Comparison of ENCODE assay signal across 12 cellular contexts in genomic region chr22:24810043-24810749, GRCh38. TPM values are rescaled to one million over a fixed set of nuclear protein-coding genes. Genes with fewer than 3 reads are reported as not detected.
DNase-seq lines count a peak whose midpoint lies in the region; ATAC-seq, FAIRE-seq and TF ChIP-seq lines count a peak whose summit lies in the region.
"Had no signal": no experiment of that assay in that cellular context is flagged by ENCODE, and none has a peak within 500 bp of the region (broad histone marks: within the 10 kb centered on the region; RNA-seq: fewer than 3 reads in every experiment).

No MANE protein-coding gene starts in this region.

- no TSS peak for BruUV-seq in endothelial cell of umbilical vein (replicated peaks; lab: Mats Ljungman, UMichigan)

- TF ChIP-seq CTCF in GM23338 (conservative IDR thresholded peaks at IDR 0.05; ENCODE audit: low read depth in 2 of 2) (no peak), endothelial cell of umbilical vein (IDR thresholded peaks at IDR 0.05; ENCODE audit: extremely low read depth in 1 of 2, insufficient read depth in 1 of 2, low read depth in 1 of 2, low read length in 2 of 2) (no peak), esophagus squamous epithelium (IDR thresholded peaks at IDR 0.05) (no peak)

- H3K27ac Mint-ChIP-seq in GM23338: peak overlapping the region; percentile 57; the same call in 1 of the 2 replicates

- H2AFZ ChIP-seq in GM23338 (no peak overlapping the region), endothelial cell of umbilical vein (ENCODE audit: low read depth, low read length) (no peak overlapping the region)

- H3F3A ChIP-seq in GM23338 (replicated peaks; ENCODE audit: low read depth): no peaks in the 10 kb centered on the region

- H3K36me3 ChIP-seq in GM23338 (ENCODE audit: insufficient read depth) (no peaks in the 10 kb centered on the region; the same call in 1 of the 2 replicates), endothelial cell of umbilical vein (ENCODE audit: control insufficient read depth in 2 of 2, extremely low read depth in 1 of 2, insufficient read depth in 2 of 2, low read length in 2 of 2) (no peaks in the 10 kb centered on the region), esophagus squamous epithelium (no peaks in the 10 kb centered on the region)

- ATAC-seq in GM23338: no peak
- no peak for ATAC-seq in GM19463 (IDR thresholded peaks at IDR 0.05; ENCODE audit: unreplicated experiment)

- TF ChIP-seq POLR2A in endothelial cell of umbilical vein (IDR thresholded peaks at IDR 0.05; ENCODE audit: low read depth, low read length) (no peak), esophagus squamous epithelium (IDR thresholded peaks at IDR 0.05) (no peak)

- H3K9me3 ChIP-seq in endothelial cell of umbilical vein (replicated peaks; ENCODE audit: control insufficient read depth, insufficient read depth, low read length): no peaks in the 10 kb centered on the region
- no peaks in the 10 kb centered on the region for H3K9me3 ChIP-seq in esophagus squamous epithelium

- H3K36me3 Mint-ChIP-seq in GM23338 (ENCODE audit: low read depth): peaks cover 5% of the 10 kb centered on the region

- POLR2A ChIA-PET in endothelial cell of umbilical vein (lab: Charles Lee): no interaction called here

- H3K79me2 ChIP-seq in GM23338 (replicated peaks; ENCODE audit: insufficient read depth): no peaks in the 10 kb centered on the region
- H3K79me2 ChIP-seq in endothelial cell of umbilical vein (ENCODE audit: control insufficient read depth, insufficient read depth, low read length): no peaks in the 10 kb centered on the region

- H3K4me3 ChIP-seq in GM23338 (no peak overlapping the region), endothelial cell of umbilical vein (replicated peaks in 1 of 3; ENCODE audit: insufficient read depth in 1 of 3, low read depth in 1 of 3, low read length in 3 of 3) (no peak overlapping the region), esophagus squamous epithelium (no peak overlapping the region)

- peak; percentile 66 for DNase-seq in GM23338 (ENCODE audit: low spot score)
- peak; percentile 94 for DNase-seq in NCI-H69 (lab: John Stamatoyannopoulos, UW)
- peak; percentile 55 for DNase-seq in endothelial cell of umbilical vein (ENCODE audit: low read depth, low spot score)
- peak; percentile 75 for DNase-seq in putamen (ENCODE audit: low spot score)
- no peak for DNase-seq in esophagus squamous epithelium (lab: John Stamatoyannopoulos, UW)
- DNase-seq in ACHN: no peak
- no peak for DNase-seq in NCI-H774 (lab: John Stamatoyannopoulos, UW)
- DNase-seq: activated naive CD4-positive, alpha-beta T cell; NCI-H2171; T-helper 9 cell had no signal

- H3K4me2 ChIP-seq in GM23338 (peak overlapping the region; percentile 6; the same call in 1 of the 2 replicates), endothelial cell of umbilical vein (ENCODE audit: insufficient read depth, low read length) (no peak overlapping the region)

- H4K20me1 ChIP-seq in GM23338 (replicated peaks; ENCODE audit: insufficient read depth) (no peaks in the 10 kb centered on the region), endothelial cell of umbilical vein (replicated peaks; ENCODE audit: control insufficient read depth, extremely low read depth, insufficient read depth, low read length) (no peaks in the 10 kb centered on the region)

- no peaks in the 10 kb centered on the region for H3K9me1 ChIP-seq in endothelial cell of umbilical vein (replicated peaks; ENCODE audit: control insufficient read depth, extremely low read depth, insufficient read depth, low read length)

- FAIRE-seq in endothelial cell of umbilical vein (lab: Jason Lieb, UNC): no peak

- H3K27me3 Mint-ChIP-seq in GM23338 (ENCODE audit: insufficient read depth, low read depth, poor library complexity): peaks cover 14% of the 10 kb centered on the region

- no peak overlapping the region for H3K4me3 Mint-ChIP-seq in GM23338

- intact Hi-C loops in endothelial cell of umbilical vein (cut with micrococcal nuclease): no loop called here
- intact Hi-C loops in esophagus squamous epithelium (cut with DNase I): no loop called here

- CTCF ChIA-PET in endothelial cell of umbilical vein (lab: Charles Lee): interaction anchor here (0.8 to 1.2 kb wide), 2 partner anchors 10 to 38 kb away, joined by 3 to 7 read pairs; no protein-coding TSS in a partner anchor

- peaks cover 20% of the 10 kb centered on the region for H3K4me1 Mint-ChIP-seq in GM23338

- H3K9ac ChIP-seq in endothelial cell of umbilical vein (replicated peaks; ENCODE audit: extremely low read depth, insufficient read depth, low read length): no peak overlapping the region

- no peaks in the 10 kb centered on the region for H3K9me2 ChIP-seq in GM23338 (ENCODE audit: insufficient read depth)

- WGBS in esophagus squamous epithelium, 2 donors: 52 to 57% methylated on average over 12 to 14 of the region's 14 CpGs

- H3K4me1 ChIP-seq in GM23338 (ENCODE audit: insufficient read depth) (peaks cover 4% of the 10 kb centered on the region; the same call in 1 of the 2 replicates), endothelial cell of umbilical vein (ENCODE audit: control insufficient read depth, extremely low read depth, insufficient read depth, low read length) (peaks cover 17% of the 10 kb centered on the region), esophagus squamous epithelium (peaks cover 10 to 43% (median 11%) of the 10 kb centered on the region in 3 donors)

- H3K9me3 Mint-ChIP-seq in GM23338: peaks cover 4% of the 10 kb centered on the region

- dilution Hi-C loops in endothelial cell of umbilical vein (cut with MboI; ENCODE audit: extremely low pct_ligation_motif_present, low sequenced_read_pairs): no loop called here

- H3K27ac ChIP-seq in GM23338 (ENCODE audit: low read depth) (peak overlapping the region; percentile 23; the same call in 1 of the 2 replicates), endothelial cell of umbilical vein (ENCODE audit: insufficient read depth, low read depth, low read length) (no peak overlapping the region), esophagus squamous epithelium (peak overlapping the region in 2 of 4 donors; percentile 29 to 40)

- in situ Hi-C loops in ACHN (cut with HindIII; ENCODE audit: low pct_ligation_motif_present, low pct_unique_long_range_greater_than_20kb, low sequenced_read_pairs): no loop called here

- no peaks in the 10 kb centered on the region for H3K27me3 ChIP-seq in GM23338 (ENCODE audit: insufficient read depth)
- H3K27me3 ChIP-seq in endothelial cell of umbilical vein (ENCODE audit: control insufficient read depth in 2 of 2, insufficient read depth in 2 of 2, low read length in 2 of 2): peaks cover 0 to 4% of the 10 kb centered on the region in 2 experiments
- H3K27me3 ChIP-seq in esophagus squamous epithelium: peaks cover 0 to 9% (median 0%) of the 10 kb centered on the region in 4 donors

TF ChIP-seq in GM23338, 12 proteins besides CTCF, POLR2A, EP300 and RAD21 (continues in another document):
- TF ChIP-seq EZH2phosphoT487 (IDR thresholded peaks at IDR 0.05; ENCODE audit: unreplicated experiment) (no peak), ZNF331 (CRISPR knock-in tag; IDR thresholded peaks at IDR 0.05; ENCODE audit: low read depth) (no peak), JUNB (IDR thresholded peaks at IDR 0.05; ENCODE audit: unreplicated experiment) (no peak)

TF ChIP-seq in endothelial cell of umbilical vein, 7 proteins besides CTCF, POLR2A, EP300 and RAD21:
- TF ChIP-seq MYC (IDR thresholded peaks at IDR 0.05; ENCODE audit: low read depth, low read length): no peak
- no peak for TF ChIP-seq GATA2 (IDR thresholded peaks at IDR 0.05; ENCODE audit: insufficient read depth, insufficient read length, low read depth, low read length)
- no peak for TF ChIP-seq EZH2 (IDR thresholded peaks at IDR 0.05; ENCODE audit: borderline replicate concordance, low read depth, low read length, severe bottlenecking)
- TF ChIP-seq POLR2AphosphoS5 (IDR thresholded peaks at IDR 0.05; ENCODE audit: insufficient read depth, low read depth, low read length): no peak
- TF ChIP-seq MAX (IDR thresholded peaks at IDR 0.05; ENCODE audit: insufficient read depth, insufficient read length): no peak
- no peak for TF ChIP-seq JUN (IDR thresholded peaks at IDR 0.05; ENCODE audit: borderline replicate concordance, insufficient read depth, insufficient read length, low read depth)
- TF ChIP-seq FOS (IDR thresholded peaks at IDR 0.05; ENCODE audit: borderline replicate concordance, insufficient read depth, low read length): no peak

RNA-seq across cellular contexts. Expression of gene SGSM1, which starts 4.2 kb away (rescaled TPM):
- 4.2 and 4.7 TPM in 2 replicates for total RNA-seq in GM23338 (2014; rRNA removed; shearing (Covaris generic))
- polyA plus RNA-seq in GM23338 (2016; fragmentation: Nextera tagmentation; extraction: Ambion mirVana) (3.0 and 5.4 TPM in 2 replicates), endothelial cell of umbilical vein (0.10 and 0.46 TPM in 2 replicates)
- total RNA-seq in endothelial cell of umbilical vein (0.12 and 1.1 TPM in 2 replicates), esophagus squamous epithelium (under 1 TPM; 0.09 to 0.57 (median 0.18) TPM)
- 0.09 and 0.14 TPM in 2 replicates for polyA plus RNA-seq in endothelial cell of umbilical vein (2011; cell fraction: cytosol; rRNA removed)
- 0.31 and 0.32 TPM in 2 replicates for polyA plus RNA-seq in endothelial cell of umbilical vein (2011; cell fraction: nucleus; rRNA removed)
- 0.11 and 0.12 TPM in 2 replicates for polyA plus RNA-seq in endothelial cell of umbilical vein (2012)
- polyA minus RNA-seq in endothelial cell of umbilical vein: 0.22 and 0.42 TPM in 2 replicates
- not detected for polyA minus RNA-seq in endothelial cell of umbilical vein (2011; cell fraction: cytosol; rRNA and poly(A)+ RNA removed)
- 0.29 TPM in 2 replicates for polyA minus RNA-seq in endothelial cell of umbilical vein (2011; cell fraction: nucleus; rRNA and poly(A)+ RNA removed)
- total RNA-seq: fibroblast of lung had no signal
- polyA plus RNA-seq: fibroblast of lung had no signal

RNA-seq across cellular contexts. Expression of gene PIWIL3, which starts 35.7 kb away (rescaled TPM):
- 0.24 TPM in 1 of 2 replicates, not detected in the other for total RNA-seq in GM23338 (2014; rRNA removed; shearing (Covaris generic))
- polyA plus RNA-seq in GM23338 (2016; fragmentation: Nextera tagmentation; extraction: Ambion mirVana) (0.21 TPM in 1 of 2 replicates, not detected in the other), endothelial cell of umbilical vein (not detected in 2 replicates)
- total RNA-seq in endothelial cell of umbilical vein (0.11 TPM in 1 of 2 replicates, not detected in the other), esophagus squamous epithelium (not detected)
- polyA plus RNA-seq in endothelial cell of umbilical vein (2011; cell fraction: cytosol; rRNA removed): not detected in 2 replicates
- polyA plus RNA-seq in endothelial cell of umbilical vein (2011; cell fraction: nucleus; rRNA removed): not detected in 2 replicates
- polyA plus RNA-seq in endothelial cell of umbilical vein (2012): not detected in 2 replicates
- polyA minus RNA-seq in endothelial cell of umbilical vein: not detected in 2 replicates
- not detected for polyA minus RNA-seq in endothelial cell of umbilical vein (2011; cell fraction: cytosol; rRNA and poly(A)+ RNA removed)
- polyA minus RNA-seq in endothelial cell of umbilical vein (2011; cell fraction: nucleus; rRNA and poly(A)+ RNA removed): not detected in 2 replicates
- total RNA-seq: fibroblast of lung had no signal
- polyA plus RNA-seq: fibroblast of lung had no signal

Comparison
In these comparisons a context has a peak if more than half of its experiments do, and no peak if none do; other contexts are left out.
1. DNase-seq: peak in GM23338 (single experiment), NCI-H69 (single experiment), endothelial cell of umbilical vein (single experiment) and putamen (single experiment); none in esophagus squamous epithelium (single experiment), ACHN (single experiment) and NCI-H774 (single experiment).